ENCODE assay signal across 1 cellular context in genomic region chr20:59055302-59055701, GRCh38.
TF ChIP-seq lines count a peak whose summit lies in the region.

No MANE protein-coding gene starts in this region.

TF ChIP-seq in K562, 482 proteins besides CTCF, POLR2A, EP300 and RAD21:
- TF ChIP-seq MCM5 (IDR thresholded peaks at IDR 0.05; ENCODE audit: low read depth) (no peak), PML (IDR thresholded peaks at IDR 0.05; ENCODE audit: low read length) (no peak), PRPF4 (IDR thresholded peaks at IDR 0.05; ENCODE audit: insufficient read depth, low read depth, low read length, poor library complexity, severe bottlenecking) (no peak), PREB (CRISPR knock-in tag; IDR thresholded peaks at IDR 0.05) (no peak), DACH1 (IDR thresholded peaks at IDR 0.05; ENCODE audit: partially characterized antibody) (peak; percentile 37), GTF2A2 (tag; IDR thresholded peaks at IDR 0.05) (no peak)
- TF ChIP-seq, protein P1, sequence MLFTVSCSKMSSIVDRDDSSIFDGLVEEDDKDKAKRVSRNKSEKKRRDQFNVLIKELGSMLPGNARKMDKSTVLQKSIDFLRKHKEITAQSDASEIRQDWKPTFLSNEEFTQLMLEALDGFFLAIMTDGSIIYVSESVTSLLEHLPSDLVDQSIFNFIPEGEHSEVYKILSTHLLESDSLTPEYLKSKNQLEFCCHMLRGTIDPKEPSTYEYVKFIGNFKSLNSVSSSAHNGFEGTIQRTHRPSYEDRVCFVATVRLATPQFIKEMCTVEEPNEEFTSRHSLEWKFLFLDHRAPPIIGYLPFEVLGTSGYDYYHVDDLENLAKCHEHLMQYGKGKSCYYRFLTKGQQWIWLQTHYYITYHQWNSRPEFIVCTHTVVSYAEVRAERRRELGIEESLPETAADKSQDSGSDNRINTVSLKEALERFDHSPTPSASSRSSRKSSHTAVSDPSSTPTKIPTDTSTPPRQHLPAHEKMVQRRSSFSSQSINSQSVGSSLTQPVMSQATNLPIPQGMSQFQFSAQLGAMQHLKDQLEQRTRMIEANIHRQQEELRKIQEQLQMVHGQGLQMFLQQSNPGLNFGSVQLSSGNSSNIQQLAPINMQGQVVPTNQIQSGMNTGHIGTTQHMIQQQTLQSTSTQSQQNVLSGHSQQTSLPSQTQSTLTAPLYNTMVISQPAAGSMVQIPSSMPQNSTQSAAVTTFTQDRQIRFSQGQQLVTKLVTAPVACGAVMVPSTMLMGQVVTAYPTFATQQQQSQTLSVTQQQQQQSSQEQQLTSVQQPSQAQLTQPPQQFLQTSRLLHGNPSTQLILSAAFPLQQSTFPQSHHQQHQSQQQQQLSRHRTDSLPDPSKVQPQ (CRISPR knock-in tag; IDR thresholded peaks at IDR 0.05; ENCODE audit: borderline replicate concordance), result no peak
